In the genomic region with DNA sequence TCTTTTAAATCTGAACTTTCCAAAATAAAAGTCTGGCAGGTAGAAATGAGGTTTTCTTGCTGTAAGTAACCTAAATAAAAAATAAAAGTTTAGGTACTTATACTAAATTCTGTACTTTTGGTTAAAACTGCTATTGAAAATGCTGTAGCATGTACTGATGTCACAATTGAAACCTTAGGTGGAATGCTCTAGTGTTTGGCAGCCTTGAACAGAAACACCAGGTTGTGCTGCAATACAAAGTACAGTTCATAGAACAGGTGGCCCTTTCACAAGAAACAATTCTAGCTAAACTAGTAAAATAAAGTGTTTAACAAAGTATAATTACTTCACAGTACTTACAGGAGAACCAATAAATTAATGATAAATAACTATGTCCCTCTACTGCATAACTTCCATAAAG, we compare ENCODE assay signal across 15 cellular contexts. TPM values are rescaled to one million over a fixed set of nuclear protein-coding genes. Genes with fewer than 3 reads are reported as not detected.
DNase-seq lines count a peak whose midpoint lies in the region; ATAC-seq, FAIRE-seq and TF ChIP-seq lines count a peak whose summit lies in the region.
"Had no signal": no experiment of that assay in that cellular context is flagged by ENCODE, and none has a peak within 500 bp of the region (broad histone marks: within the 10 kb centered on the region; RNA-seq: fewer than 3 reads in every experiment).

No MANE protein-coding gene starts in this region.

- no peak for TF ChIP-seq POLR2A in adrenal gland (IDR thresholded peaks at IDR 0.05)

- no peaks in the 10 kb centered on the region for H3K9me3 ChIP-seq in adrenal gland (replicated peaks in 1 of 3)
- H3K9me3 ChIP-seq: thoracic aorta had no signal

- no peaks in the 10 kb centered on the region for H3K9me3 Mint-ChIP-seq in central memory CD8-positive, alpha-beta T cell

- peak overlapping the region; percentile 44 for H3K27ac Mint-ChIP-seq in central memory CD8-positive, alpha-beta T cell (ENCODE audit: low read depth)

- DNase-seq in GM10248 (ENCODE audit: extremely low spot score) (no peak), GM18507 (ENCODE audit: extremely low spot score, insufficient read length, low read depth) (no peak), adrenal gland (no peak), GDM1 (lab: John Stamatoyannopoulos, UW) (no peak), urothelium cell line (ENCODE audit: low spot score) (no peak)
- no peak for DNase-seq in central memory CD8-positive, alpha-beta T cell (ENCODE audit: low spot score in 2 of 2)
- DNase-seq: activated CD4-positive, alpha-beta T cell treated with anti-CD3 and anti-CD28 coated beads, Interleukin-2, amount 50 U/mL, for 48 hours; activated naive CD4-positive, alpha-beta T cell; DMS79 treated with DMSO at 0.1 percent for 48 hours; left ventricle myocardium superior; NCI-H2171 treated with DMSO at 0.1 percent for 48 hours had no signal

- POLR2A ChIA-PET in GM10248 (lab: Yijun Ruan, JAX): no interaction called here

- CTCF ChIA-PET in GM10248 (lab: Yijun Ruan, JAX): interaction anchor here (1.2 to 1.7 kb wide), 2 partner anchors 9 to 21 kb away, joined by 3 to 4 read pairs; no protein-coding TSS in a partner anchor

- peaks cover 38% of the 10 kb centered on the region for H3K36me3 Mint-ChIP-seq in central memory CD8-positive, alpha-beta T cell (ENCODE audit: insufficient read depth)

- no peaks in the 10 kb centered on the region for H3K4me1 ChIP-seq in adrenal gland (replicated peaks in 1 of 2)

- peaks cover 0 to 17% of the 10 kb centered on the region in 2 donors for H3K36me3 ChIP-seq in adrenal gland (replicated peaks in 1 of 2)

- intact Hi-C loops in adrenal gland (cut with DNase I): no loop called here

- H3K27me3 Mint-ChIP-seq in central memory CD8-positive, alpha-beta T cell: no peaks in the 10 kb centered on the region

- no peak overlapping the region for H3K4me3 Mint-ChIP-seq in central memory CD8-positive, alpha-beta T cell

- no peaks in the 10 kb centered on the region for H3K27me3 ChIP-seq in adrenal gland

- TF ChIP-seq CTCF in GM10248 (IDR thresholded peaks at IDR 0.05; ENCODE audit: control extremely low read depth, extremely low read depth, low read depth, missing control alignments) (peak; percentile 3), adrenal gland (IDR thresholded peaks at IDR 0.05) (no peak)

- no peak overlapping the region for H3K4me3 ChIP-seq in adrenal gland
- H3K4me3 ChIP-seq: thoracic aorta had no signal

- H3K4me1 Mint-ChIP-seq in central memory CD8-positive, alpha-beta T cell: peaks cover 39% of the 10 kb centered on the region

- no peak overlapping the region for H3K27ac ChIP-seq in adrenal gland
- H3K27ac ChIP-seq: thoracic aorta had no signal

- peak; percentile 30 for ATAC-seq in HG02885 (IDR thresholded peaks at IDR 0.05; ENCODE audit: poor library complexity, unreplicated experiment)
- ATAC-seq in central memory CD8-positive, alpha-beta T cell (replicated peaks; ENCODE audit: extremely low read depth, poor library complexity, severe bottlenecking): no peak
- ATAC-seq: left ventricle myocardium superior, Right ventricle myocardium inferior had no signal

- FAIRE-seq in GM18507 (lab: Jason Lieb, UNC): peak; percentile 66
- no peak for FAIRE-seq in urothelium cell line (lab: Jason Lieb, UNC)
- FAIRE-seq: bronchial epithelial cell had no signal

RNA-seq across cellular contexts. Expression of gene NPAT, which starts 25.1 kb away (rescaled TPM):
- 10 to 100 TPM in 7 of 8 donors, 1 to 10 TPM in 1; 9.2 to 32.7 (median 14.2) TPM for total RNA-seq in adrenal gland
- 10 to 100 TPM in 1 of 3 donors, 1 to 10 TPM in 2; 2.2 to 14.3 (median 2.7) TPM for polyA plus RNA-seq in adrenal gland

RNA-seq across cellular contexts. Expression of gene ATM, which starts 25.5 kb away (rescaled TPM):
- 100 to 1,000 TPM in 2 of 8 donors, 10 to 100 TPM in 6; 25.7 to 127 (median 75.0) TPM for total RNA-seq in adrenal gland
- polyA plus RNA-seq in adrenal gland: 10 to 100 TPM; 19.9 to 42.9 (median 29.0) TPM
